ENCODE assay signal across 12 cellular contexts in genomic region chr3:100045696-100046095, GRCh38.
A peak's percentile ranks its signal among the peaks of the same experiment; 100 is the strongest.
DNase-seq lines count a peak whose midpoint lies in the region; ATAC-seq and TF ChIP-seq lines count a peak whose summit lies in the region.
"Had no signal": no experiment of that assay in that cellular context is flagged by ENCODE, and none has a peak within 500 bp of the region (broad histone marks: within the 10 kb centered on the region; RNA-seq: fewer than 3 reads in every experiment).

No MANE protein-coding gene starts in this region.

- H3K27me3 ChIP-seq in breast epithelium (no peaks in the 10 kb centered on the region), thoracic aorta (replicated peaks; ENCODE audit: insufficient read depth) (no peaks in the 10 kb centered on the region)

- H3K4me1 ChIP-seq in breast epithelium = peaks cover 0 to 7% of the 10 kb centered on the region in 2 donors
- H3K4me1 ChIP-seq in thoracic aorta (ENCODE audit: control insufficient read depth in 1 of 2, low read depth in 2 of 2) = peaks cover 35 to 74% of the 10 kb centered on the region in 2 donors

- no peaks in the 10 kb centered on the region for H3K36me3 Mint-ChIP-seq in progenitor cell of endocrine pancreas (ENCODE audit: insufficient read depth)

- ATAC-seq in left lobe of liver (peak; percentile 36), thoracic aorta (ENCODE audit: insufficient number of reproducible peaks, low FRiP score, low read depth) (no peak), GM18505 (IDR thresholded peaks at IDR 0.05; ENCODE audit: unreplicated experiment) (no peak), HG02973 (IDR thresholded peaks at IDR 0.05; ENCODE audit: unreplicated experiment) (no peak)

- H3K4me3 ChIP-seq in breast epithelium (no peak overlapping the region), thoracic aorta (no peak overlapping the region)

- H3K4me1 Mint-ChIP-seq in progenitor cell of endocrine pancreas (ENCODE audit: low read depth) = peaks cover 36% of the 10 kb centered on the region

- H3K9me3 ChIP-seq in breast epithelium (no peaks in the 10 kb centered on the region), thoracic aorta (no peaks in the 10 kb centered on the region)

- no peak overlapping the region for H3K27ac Mint-ChIP-seq in progenitor cell of endocrine pancreas
- H3K27ac Mint-ChIP-seq: activated CD4-positive, alpha-beta memory T cell treated with anti-CD3 and anti-CD28 coated beads, Interleukin-2, amount 10 ng/mL, durations not matched to agents 7 days and 5 days had no signal

- peak; percentile 76 for DNase-seq in DMS 273 (lab: John Stamatoyannopoulos, UW; ENCODE audit: unreplicated experiment)
- DNase-seq in DMS 273 treated with DMSO at 0.1 percent for 48 hours (lab: John Stamatoyannopoulos, UW) = no peak
- no peak for DNase-seq in breast epithelium (ENCODE audit: low spot score in 2 of 2)
- DNase-seq in left lobe of liver (ENCODE audit: low spot score) = no peak
- no peak for DNase-seq in thoracic aorta (ENCODE audit: low spot score)
- no peak for DNase-seq in progenitor cell of endocrine pancreas (ENCODE audit: low spot score, unreplicated experiment)
- DNase-seq: activated CD4-positive, alpha-beta memory T cell treated with anti-CD3 and anti-CD28 coated beads, Interleukin-2, amount 10 ng/mL, durations not matched to agents 7 days and 5 days; NCI-H1105 treated with DMSO at 0.1 percent for 48 hours; stimulated activated CD4-positive, alpha-beta T cell treated with anti-CD3 and anti-CD28 coated beads, Interleukin-1b, Interleukin-23, amount 100 ng/mL, for 48 hours had no signal

- no peak overlapping the region for H3K4me3 Mint-ChIP-seq in progenitor cell of endocrine pancreas (ENCODE audit: low read depth)
- H3K4me3 Mint-ChIP-seq: activated CD4-positive, alpha-beta memory T cell treated with anti-CD3 and anti-CD28 coated beads, Interleukin-2, amount 10 ng/mL, durations not matched to agents 7 days and 5 days had no signal

- no peaks in the 10 kb centered on the region for H3K9me3 Mint-ChIP-seq in progenitor cell of endocrine pancreas (ENCODE audit: low read depth)
- H3K9me3 Mint-ChIP-seq: activated CD4-positive, alpha-beta memory T cell treated with anti-CD3 and anti-CD28 coated beads, Interleukin-2, amount 10 ng/mL, durations not matched to agents 7 days and 5 days had no signal

- H3K36me3 ChIP-seq in breast epithelium = no peaks in the 10 kb centered on the region
- no peaks in the 10 kb centered on the region for H3K36me3 ChIP-seq in thoracic aorta

- intact Hi-C loops in breast epithelium (cut with DNase I; ENCODE audit: low total_unique reads) = no loop called here

- no peak for TF ChIP-seq CTCF in breast epithelium (IDR thresholded peaks at IDR 0.05)
- TF ChIP-seq CTCF in thoracic aorta (IDR thresholded peaks at IDR 0.05) = no peak
- TF ChIP-seq CTCF in progenitor cell of endocrine pancreas (IDR thresholded peaks at IDR 0.05; ENCODE audit: unreplicated experiment) = no peak

- H3K27ac ChIP-seq in breast epithelium = peak overlapping the region; percentile 10 to 20
- peak overlapping the region; percentile 82 to 92 for H3K27ac ChIP-seq in thoracic aorta
- H3K27ac ChIP-seq: 22Rv1 had no signal

- TF ChIP-seq POLR2A in breast epithelium (IDR thresholded peaks at IDR 0.05) (no peak), GM18505 (IDR thresholded peaks at IDR 0.05; ENCODE audit: borderline replicate concordance, extremely low read depth, insufficient read depth, insufficient read length) (no peak)

- no peaks in the 10 kb centered on the region for H3K27me3 Mint-ChIP-seq in progenitor cell of endocrine pancreas
- H3K27me3 Mint-ChIP-seq: activated CD4-positive, alpha-beta memory T cell treated with anti-CD3 and anti-CD28 coated beads, Interleukin-2, amount 10 ng/mL, durations not matched to agents 7 days and 5 days had no signal
